In the genomic region with DNA sequence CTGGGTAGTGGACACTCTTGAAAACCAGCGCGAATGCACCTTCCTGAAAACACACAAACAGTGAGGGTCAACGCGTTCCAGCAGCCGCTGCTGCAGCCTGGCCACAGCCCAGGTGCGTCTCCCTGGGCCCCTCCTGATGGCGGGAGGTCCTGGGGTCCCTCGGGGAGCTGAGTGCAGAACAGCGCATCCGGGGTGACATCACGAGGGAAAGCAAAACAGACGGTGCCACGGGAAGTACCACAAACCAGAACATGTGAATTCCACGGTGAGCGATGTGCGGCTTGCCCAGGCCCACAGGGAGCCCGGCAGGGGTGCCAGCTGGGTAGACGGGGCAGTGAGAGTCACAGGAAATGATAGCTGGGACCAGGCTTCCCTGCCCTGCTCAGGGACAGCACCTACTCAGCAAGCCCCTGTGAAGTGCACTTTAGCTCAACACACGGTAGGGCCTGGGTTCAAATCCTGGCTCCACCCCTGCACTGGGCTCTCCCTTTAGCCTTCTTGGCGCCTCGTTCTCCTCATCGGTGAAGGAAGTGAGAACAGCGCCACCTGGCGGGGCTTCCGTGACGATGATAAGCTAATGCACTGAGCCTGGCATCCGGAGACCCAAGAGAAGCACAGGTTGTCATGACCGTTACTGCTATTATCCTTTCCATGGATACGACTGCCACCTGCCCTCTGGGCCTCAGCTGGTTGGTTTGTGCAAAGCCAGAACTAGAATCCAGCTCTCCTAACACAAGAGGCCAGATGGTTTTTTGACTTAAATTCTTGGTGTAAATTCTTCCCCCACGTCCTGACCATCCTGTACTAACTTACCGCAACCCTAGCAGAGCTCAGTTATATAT, we compare ENCODE assay signal across 8 cellular contexts. TPM values are rescaled to one million over a fixed set of nuclear protein-coding genes. Genes with fewer than 3 reads are reported as not detected.
DNase-seq lines count a peak whose midpoint lies in the region; ATAC-seq and TF ChIP-seq lines count a peak whose summit lies in the region.

No MANE protein-coding gene starts in this region.

- CTCF ChIA-PET in SK-N-SH (lab: Yijun Ruan, JAX): interaction anchor here (0.6 to 11.1 kb wide), 67 partner anchors 9 to 502 kb away, joined by 3 to 171 read pairs (median 5); a partner anchor contains a TSS
- CTCF ChIA-PET in activated naive CD4-positive, alpha-beta T cell treated with anti-CD3 and anti-CD28 coated beads for 36 hours (lab: Charles Lee): interaction anchor here (0.6 to 4.3 kb wide), 30 partner anchors 9 to 278 kb away, joined by 3 to 48 read pairs (median 4); a partner anchor contains a TSS

- no peaks in the 10 kb centered on the region for H3K36me3 Mint-ChIP-seq in activated naive CD4-positive, alpha-beta T cell treated with anti-CD3 and anti-CD28 coated beads for 36 hours (ENCODE audit: low read depth)

- peaks cover 14% of the 10 kb centered on the region for H3K27me3 Mint-ChIP-seq in activated naive CD4-positive, alpha-beta T cell treated with anti-CD3 and anti-CD28 coated beads for 36 hours (ENCODE audit: low read depth)

- no peaks in the 10 kb centered on the region for H3K79me2 ChIP-seq in SK-N-SH (ENCODE audit: insufficient read depth)

- intact Hi-C loops in activated naive CD4-positive, alpha-beta T cell treated with anti-CD3 and anti-CD28 coated beads for 36 hours (cut with micrococcal nuclease): loop anchor here (1.0 kb wide), 2 partner anchors 35 to 201 kb away; no protein-coding TSS in a partner anchor

- H3K27me3 ChIP-seq in MG63 (no peaks in the 10 kb centered on the region), SK-N-SH (ENCODE audit: insufficient read depth) (no peaks in the 10 kb centered on the region), cardiac muscle cell (no peaks in the 10 kb centered on the region)

- POLR2A ChIA-PET in SK-N-SH (lab: Yijun Ruan, JAX): interaction anchor here (1.2 kb wide), 1 partner anchor 34 kb away, joined by 4 read pairs; no protein-coding TSS in a partner anchor

- H3K27ac Mint-ChIP-seq in activated naive CD4-positive, alpha-beta T cell treated with anti-CD3 and anti-CD28 coated beads for 36 hours: no peak overlapping the region

- H3K36me3 ChIP-seq in MG63 (no peaks in the 10 kb centered on the region; the same call in 1 of the 2 replicates), SK-N-SH (replicated peaks in 1 of 2; ENCODE audit: control insufficient read depth in 1 of 2, insufficient read depth in 2 of 2, low read length in 1 of 2) (no peaks in the 10 kb centered on the region), cardiac muscle cell (peaks cover 23% of the 10 kb centered on the region)

- H3K4me1 ChIP-seq in SK-N-SH (ENCODE audit: control insufficient read depth in 1 of 2, insufficient read depth in 2 of 2, low read depth in 1 of 2, low read length in 1 of 2): peaks cover 0 to 12% of the 10 kb centered on the region in 2 experiments; a peak in 2 of 4 replicates
- peaks cover 6% of the 10 kb centered on the region for H3K4me1 ChIP-seq in cardiac muscle cell (ENCODE audit: low read depth)

- peak; percentile 95 for DNase-seq in DMS 273 (lab: John Stamatoyannopoulos, UW; ENCODE audit: unreplicated experiment)
- DNase-seq in MG63: peak; percentile 81
- DNase-seq in SK-N-SH: peak; percentile 87
- peak; percentile 93 for DNase-seq in activated naive CD4-positive, alpha-beta T cell treated with anti-CD3 and anti-CD28 coated beads for 36 hours
- peak; percentile 77 to 84 for DNase-seq in cardiac muscle cell (ENCODE audit: low read depth in 1 of 2, low spot score in 1 of 2)
- DNase-seq in pulmonary artery endothelial cell (ENCODE audit: low read depth, low spot score): peak; percentile 41

- no peaks in the 10 kb centered on the region for H3K9me2 ChIP-seq in SK-N-SH

- no peak overlapping the region for H3K4me2 ChIP-seq in SK-N-SH

- ATAC-seq in GM21786 (IDR thresholded peaks at IDR 0.05; ENCODE audit: unreplicated experiment): peak; percentile 84
- no peak for ATAC-seq in HG03135 (IDR thresholded peaks at IDR 0.05; ENCODE audit: unreplicated experiment)

- 54% methylated on average over 31 of the region's 31 CpGs for WGBS in SK-N-SH (ENCODE audit: low lambda C conversion rate)

- H3K4me1 Mint-ChIP-seq in activated naive CD4-positive, alpha-beta T cell treated with anti-CD3 and anti-CD28 coated beads for 36 hours (ENCODE audit: low read depth): no peaks in the 10 kb centered on the region

- H2AFZ ChIP-seq in SK-N-SH (ENCODE audit: low read depth): no peak overlapping the region

- H3K9me3 Mint-ChIP-seq in activated naive CD4-positive, alpha-beta T cell treated with anti-CD3 and anti-CD28 coated beads for 36 hours: no peaks in the 10 kb centered on the region

- H3K4me3 ChIP-seq in MG63 (no peak overlapping the region), SK-N-SH (ENCODE audit: low read depth in 2 of 2, low read length in 1 of 2) (no peak overlapping the region; a peak in 1 of 4 replicates), cardiac muscle cell (no peak overlapping the region)

- peak; percentile 81 for TF ChIP-seq CTCF in SK-N-SH (IDR thresholded peaks at IDR 0.05)
- TF ChIP-seq CTCF in cardiac muscle cell (IDR thresholded peaks at IDR 0.05; ENCODE audit: low read depth, low read length): peak; percentile 71

- no peak overlapping the region for H3K27ac ChIP-seq in SK-N-SH (ENCODE audit: low read depth in 2 of 2, low read length in 1 of 2)
- H3K27ac ChIP-seq in cardiac muscle cell: no peak overlapping the region

- no peaks in the 10 kb centered on the region for H4K20me1 ChIP-seq in SK-N-SH (ENCODE audit: insufficient read depth)

- no peak overlapping the region for H3K9ac ChIP-seq in SK-N-SH

- peak; percentile 73 for TF ChIP-seq RAD21 in SK-N-SH (IDR thresholded peaks at IDR 0.05; ENCODE audit: low read length)

- H3K9me3 ChIP-seq in MG63: no peaks in the 10 kb centered on the region
- H3K9me3 ChIP-seq in SK-N-SH: no peaks in the 10 kb centered on the region
- no peaks in the 10 kb centered on the region for H3K9me3 ChIP-seq in cardiac muscle cell (ENCODE audit: low read depth)

- TF ChIP-seq EP300 in SK-N-SH (IDR thresholded peaks at IDR 0.05; ENCODE audit: borderline replicate concordance in 1 of 2, low read depth in 1 of 2, low read length in 1 of 2): no peak

- no peak overlapping the region for H3K4me3 Mint-ChIP-seq in activated naive CD4-positive, alpha-beta T cell treated with anti-CD3 and anti-CD28 coated beads for 36 hours

- peaks cover 21% of the 10 kb centered on the region for H3F3A ChIP-seq in SK-N-SH (replicated peaks; ENCODE audit: insufficient read depth)

TF ChIP-seq in SK-N-SH, 30 proteins besides CTCF, POLR2A, EP300 and RAD21 (continues in another document):
- TF ChIP-seq SMC3 (IDR thresholded peaks at IDR 0.05; ENCODE audit: low read depth, low read length) (peak; percentile 77), FOSL2 (IDR thresholded peaks at IDR 0.05; ENCODE audit: borderline replicate concordance, low read depth) (no peak), YY1 (IDR thresholded peaks at IDR 0.05; ENCODE audit: low read depth) (no peak), CHD2 (IDR thresholded peaks at IDR 0.05; ENCODE audit: low read length, partially characterized antibody) (peak; percentile 30), FOXM1 (IDR thresholded peaks at IDR 0.05; ENCODE audit: low read depth) (no peak), EZH2phosphoT487 (IDR thresholded peaks at IDR 0.05; ENCODE audit: borderline replicate concordance, low read depth) (no peak), NRF1 (IDR thresholded peaks at IDR 0.05; ENCODE audit: low read depth, low read length) (no peak)
- TF ChIP-seq, protein P1, sequence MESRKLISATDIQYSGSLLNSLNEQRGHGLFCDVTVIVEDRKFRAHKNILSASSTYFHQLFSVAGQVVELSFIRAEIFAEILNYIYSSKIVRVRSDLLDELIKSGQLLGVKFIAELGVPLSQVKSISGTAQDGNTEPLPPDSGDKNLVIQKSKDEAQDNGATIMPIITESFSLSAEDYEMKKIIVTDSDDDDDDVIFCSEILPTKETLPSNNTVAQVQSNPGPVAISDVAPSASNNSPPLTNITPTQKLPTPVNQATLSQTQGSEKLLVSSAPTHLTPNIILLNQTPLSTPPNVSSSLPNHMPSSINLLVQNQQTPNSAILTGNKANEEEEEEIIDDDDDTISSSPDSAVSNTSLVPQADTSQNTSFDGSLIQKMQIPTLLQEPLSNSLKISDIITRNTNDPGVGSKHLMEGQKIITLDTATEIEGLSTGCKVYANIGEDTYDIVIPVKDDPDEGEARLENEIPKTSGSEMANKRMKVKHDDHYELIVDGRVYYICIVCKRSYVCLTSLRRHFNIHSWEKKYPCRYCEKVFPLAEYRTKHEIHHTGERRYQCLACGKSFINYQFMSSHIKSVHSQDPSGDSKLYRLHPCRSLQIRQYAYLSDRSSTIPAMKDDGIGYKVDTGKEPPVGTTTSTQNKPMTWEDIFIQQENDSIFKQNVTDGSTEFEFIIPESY (IDR thresholded peaks at IDR 0.05; ENCODE audit: borderline replicate concordance, low read depth): no peak
- TF ChIP-seq, protein P2, sequence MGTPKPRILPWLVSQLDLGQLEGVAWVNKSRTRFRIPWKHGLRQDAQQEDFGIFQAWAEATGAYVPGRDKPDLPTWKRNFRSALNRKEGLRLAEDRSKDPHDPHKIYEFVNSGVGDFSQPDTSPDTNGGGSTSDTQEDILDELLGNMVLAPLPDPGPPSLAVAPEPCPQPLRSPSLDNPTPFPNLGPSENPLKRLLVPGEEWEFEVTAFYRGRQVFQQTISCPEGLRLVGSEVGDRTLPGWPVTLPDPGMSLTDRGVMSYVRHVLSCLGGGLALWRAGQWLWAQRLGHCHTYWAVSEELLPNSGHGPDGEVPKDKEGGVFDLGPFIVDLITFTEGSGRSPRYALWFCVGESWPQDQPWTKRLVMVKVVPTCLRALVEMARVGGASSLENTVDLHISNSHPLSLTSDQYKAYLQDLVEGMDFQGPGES (IDR thresholded peaks at IDR 0.05; ENCODE audit: low read depth, low read length): no peak

RNA-seq across cellular contexts. Expression of a gene that starts 24.6 kb away (rescaled TPM):
- 2.7 and 3.7 TPM in 2 replicates for total RNA-seq in MG63 (2014; rRNA removed; shearing (Covaris generic); ENCODE audit: low replicate concordance)
- polyA plus RNA-seq in SK-N-SH (2012; rRNA removed) (8.1 and 8.9 TPM in 2 replicates), cardiac muscle cell (39.8 and 64.5 TPM in 2 replicates)
- polyA plus RNA-seq in SK-N-SH (2012; cell fraction: cytosol; rRNA removed): 7.2 and 8.7 TPM in 2 replicates
- polyA plus RNA-seq in SK-N-SH (2012; cell fraction: nucleus; rRNA removed): 10.5 and 13.5 TPM in 2 replicates
- under 1 TPM; 0.22 to 0.33 TPM for total RNA-seq in activated naive CD4-positive, alpha-beta T cell treated with anti-CD3 and anti-CD28 coated beads for 36 hours
- total RNA-seq in cardiac muscle cell (36.0 and 37.7 TPM in 2 replicates), pulmonary artery endothelial cell (0.46 and 8.6 TPM in 2 replicates)

RNA-seq across cellular contexts. Expression of a gene that starts 36.6 kb away (rescaled TPM):
- 97.3 and 98.2 TPM in 2 replicates for total RNA-seq in MG63 (2014; rRNA removed; shearing (Covaris generic); ENCODE audit: low replicate concordance)
- 23.9 and 26.2 TPM in 2 replicates for polyA plus RNA-seq in SK-N-SH (2012; rRNA removed)
- polyA plus RNA-seq in SK-N-SH (2012; cell fraction: cytosol; rRNA removed): 30.9 and 34.3 TPM in 2 replicates
- polyA plus RNA-seq in SK-N-SH (2012; cell fraction: nucleus; rRNA removed): 19.0 and 25.9 TPM in 2 replicates
- 10 to 100 TPM; 30.8 to 34.4 TPM for total RNA-seq in activated naive CD4-positive, alpha-beta T cell treated with anti-CD3 and anti-CD28 coated beads for 36 hours
- total RNA-seq in cardiac muscle cell: 30.6 and 32.4 TPM in 2 replicates
- 37.0 and 45.3 TPM in 2 replicates for polyA plus RNA-seq in cardiac muscle cell
- total RNA-seq in pulmonary artery endothelial cell: 22.4 and 25.7 TPM in 2 replicates

Comparison
In these comparisons a context has a peak if more than half of its experiments do, and no peak if none do; other contexts are left out.
1. DNase-seq: peak in every context shown above with its lines; median percentile 95 in DMS 273; 93 in activated naive CD4-positive, alpha-beta T cell treated with anti-CD3 and anti-CD28 coated beads for 36 hours; 87 in SK-N-SH; 81 in MG63; 80 in cardiac muscle cell; 41 in pulmonary artery endothelial cell.